ENCODE assay signal across 25 cellular contexts in genomic region chr4:138957302-138957701, GRCh38. TPM values are rescaled to one million over a fixed set of nuclear protein-coding genes. Genes with fewer than 3 reads are reported as not detected.
DNase-seq lines count a peak whose midpoint lies in the region; ATAC-seq, FAIRE-seq and TF ChIP-seq lines count a peak whose summit lies in the region.
"Had no signal": no experiment of that assay in that cellular context is flagged by ENCODE, and none has a peak within 500 bp of the region (broad histone marks: within the 10 kb centered on the region; RNA-seq: fewer than 3 reads in every experiment).

No MANE protein-coding gene starts in this region.

- H2AFZ ChIP-seq in HepG2 (ENCODE audit: low read length): no peak overlapping the region
- H2AFZ ChIP-seq: GM23248 had no signal

- H4K20me1 ChIP-seq in HepG2 (ENCODE audit: insufficient read depth, low read length): no peaks in the 10 kb centered on the region
- H4K20me1 ChIP-seq: BLaER1 had no signal

- H3K4me1 ChIP-seq in HepG2 (ENCODE audit: insufficient read depth, low read length) (no peaks in the 10 kb centered on the region), right lobe of liver (peaks cover 0 to 13% (median 0%) of the 10 kb centered on the region in 4 donors), neutrophil (ENCODE audit: control insufficient read depth in 1 of 2, insufficient read depth in 1 of 2, low read depth in 1 of 2, low read length in 1 of 2) (peaks cover 59 to 64% of the 10 kb centered on the region in 2 experiments), Peyer's patch (peaks cover 0 to 3% (median 0%) of the 10 kb centered on the region in 4 donors)
- H3K4me1 ChIP-seq: HAP-1 had no signal

- H3K27me3 ChIP-seq in HepG2 (ENCODE audit: control insufficient read depth in 1 of 2, insufficient read depth in 2 of 2, low read length in 2 of 2) (no peaks in the 10 kb centered on the region; a peak in 1 of 5 replicates), right lobe of liver (no peaks in the 10 kb centered on the region), neutrophil (no peaks in the 10 kb centered on the region), Peyer's patch (no peaks in the 10 kb centered on the region)
- H3K27me3 ChIP-seq: BLaER1 had no signal

- H3K27me3 Mint-ChIP-seq in dendritic cell treated with granulocyte-macrophage colony-stimulating factor and Interleukin-4, amounts not matched to agents 40 ng/mL and 50 ng/mL, for 4 days: no peaks in the 10 kb centered on the region
- H3K27me3 Mint-ChIP-seq: CD4-positive, alpha-beta T cell had no signal

- peak overlapping the region; percentile 40 for H3K27ac Mint-ChIP-seq in dendritic cell treated with granulocyte-macrophage colony-stimulating factor and Interleukin-4, amounts not matched to agents 40 ng/mL and 50 ng/mL, for 4 days
- H3K27ac Mint-ChIP-seq: B cell; CD4-positive, alpha-beta T cell; CD8-positive, alpha-beta memory T cell; HFFc6 had no signal

- 63% methylated on average over 7 of the region's 7 CpGs for WGBS in HepG2 (ENCODE audit: low lambda C conversion rate)
- 80% methylated on average over 6 of the region's 7 CpGs for WGBS in right lobe of liver (ENCODE audit: insufficient coverage, low coverage, low lambda C conversion rate, missing lambda C conversion rate)

- CTCF ChIA-PET in HepG2 (lab: Yijun Ruan, JAX; ENCODE audit: low intra/inter-chr PET ratio, low total read pairs): no interaction called here

- no peak for TF ChIP-seq CTCF in HepG2 (CRISPR knock-in tag; IDR thresholded peaks at IDR 0.05)
- TF ChIP-seq CTCF in right lobe of liver (IDR thresholded peaks at IDR 0.05): no peak
- no peak for TF ChIP-seq CTCF in neutrophil (IDR thresholded peaks at IDR 0.05)
- no peak for TF ChIP-seq CTCF in Peyer's patch (IDR thresholded peaks at IDR 0.05)

- no peaks in the 10 kb centered on the region for H3K79me2 ChIP-seq in HepG2 (ENCODE audit: insufficient read depth, low read length)

- H3K4me3 ChIP-seq in HepG2 (replicated peaks in 1 of 3; ENCODE audit: insufficient read depth in 1 of 3, low read depth in 2 of 3, low read length in 3 of 3) (no peak overlapping the region), right lobe of liver (no peak overlapping the region), neutrophil (ENCODE audit: low read depth in 1 of 2, low read length in 1 of 2) (no peak overlapping the region), Peyer's patch (no peak overlapping the region)
- H3K4me3 ChIP-seq: BLaER1, GM12878, GM23248, HAP-1 had no signal

- POLR2A ChIA-PET in HepG2 (lab: Yijun Ruan, JAX): no interaction called here

- ATAC-seq in HepG2 (no peak), right lobe of liver (no peak)
- ATAC-seq: GM12878 had no signal

- no peak overlapping the region for H3K9ac ChIP-seq in HepG2 (ENCODE audit: insufficient read depth, low read depth, low read length)
- H3K9ac ChIP-seq: BLaER1, GM23248 had no signal

- no peaks in the 10 kb centered on the region for H3K9me3 ChIP-seq in HepG2 (ENCODE audit: low read length)
- no peaks in the 10 kb centered on the region for H3K9me3 ChIP-seq in right lobe of liver
- H3K9me3 ChIP-seq in neutrophil: no peaks in the 10 kb centered on the region
- no peaks in the 10 kb centered on the region for H3K9me3 ChIP-seq in Peyer's patch
- H3K9me3 ChIP-seq: BLaER1, HAP-1 had no signal

- intact Hi-C loops in HepG2 (cut with micrococcal nuclease; ENCODE audit: unreplicated experiment) (no loop called here), right lobe of liver (cut with DNase I) (no loop called here)
- intact Hi-C loops in dendritic cell treated with granulocyte-macrophage colony-stimulating factor and Interleukin-4, amounts not matched to agents 40 ng/mL and 50 ng/mL, for 4 days (cut with micrococcal nuclease): no loop called here

- TF ChIP-seq POLR2A in HepG2 (IDR thresholded peaks at IDR 0.05; ENCODE audit: insufficient read depth in 1 of 2, low read depth in 2 of 2, low read length in 2 of 2): no peak
- no peak for TF ChIP-seq POLR2A in right lobe of liver (IDR thresholded peaks at IDR 0.05)
- TF ChIP-seq POLR2A in Peyer's patch (IDR thresholded peaks at IDR 0.05): no peak

- H3K9me3 Mint-ChIP-seq in dendritic cell treated with granulocyte-macrophage colony-stimulating factor and Interleukin-4, amounts not matched to agents 40 ng/mL and 50 ng/mL, for 4 days: no peaks in the 10 kb centered on the region
- H3K9me3 Mint-ChIP-seq: CD4-positive, alpha-beta T cell; CD8-positive, alpha-beta memory T cell; HFFc6 had no signal

- DNase-seq in HepG2 (ENCODE audit: low spot score): no peak
- DNase-seq in right lobe of liver: no peak
- DNase-seq in NCI-H2227 treated with DMSO at 0.1 percent for 48 hours (lab: John Stamatoyannopoulos, UW): no peak
- no peak for DNase-seq in RCC 7860 (ENCODE audit: low spot score)
- no peak for DNase-seq in Peyer's patch
- DNase-seq: CD4-positive, alpha-beta T cell; CD8-positive, alpha-beta memory T cell; DMS 273 treated with DMSO at 0.1 percent for 48 hours; DMS79; EL; GDM1; GM23248; HFFc6 had no signal

- no peak for TF ChIP-seq RAD21 in HepG2 (CRISPR knock-in tag; IDR thresholded peaks at IDR 0.05)

- H3K4me3 Mint-ChIP-seq in dendritic cell treated with granulocyte-macrophage colony-stimulating factor and Interleukin-4, amounts not matched to agents 40 ng/mL and 50 ng/mL, for 4 days: no peak overlapping the region
- H3K4me3 Mint-ChIP-seq: B cell; CD14-positive monocyte; CD4-positive, alpha-beta T cell; CD8-positive, alpha-beta memory T cell; HFFc6 had no signal

- no peaks in the 10 kb centered on the region for H3K36me3 Mint-ChIP-seq in dendritic cell treated with granulocyte-macrophage colony-stimulating factor and Interleukin-4, amounts not matched to agents 40 ng/mL and 50 ng/mL, for 4 days (ENCODE audit: low read depth)
- H3K36me3 Mint-ChIP-seq: CD14-positive monocyte; CD8-positive, alpha-beta memory T cell had no signal

- no TSS peak for BruUV-seq in HepG2 (replicated peaks; lab: Mats Ljungman, UMichigan)

- peaks cover 75% of the 10 kb centered on the region for H3K4me1 Mint-ChIP-seq in dendritic cell treated with granulocyte-macrophage colony-stimulating factor and Interleukin-4, amounts not matched to agents 40 ng/mL and 50 ng/mL, for 4 days (ENCODE audit: low read depth)
- H3K4me1 Mint-ChIP-seq: B cell had no signal

- no peak for TF ChIP-seq EP300 in HepG2 (IDR thresholded peaks at IDR 0.05; ENCODE audit: low read depth in 2 of 2, low read length in 2 of 2)
- no peak for TF ChIP-seq EP300 in HepG2 (CRISPR knock-in tag; IDR thresholded peaks at IDR 0.05; ENCODE audit: borderline replicate concordance)

- FAIRE-seq in HepG2 (lab: Jason Lieb, UNC): no peak
- no peak for FAIRE-seq in RCC 7860 (lab: Jason Lieb, UNC)
- FAIRE-seq: A204.1, D721Med, GM12878, GM19239, H54 had no signal

- no peaks in the 10 kb centered on the region for H3K36me3 ChIP-seq in HepG2 (replicated peaks in 1 of 2; ENCODE audit: control insufficient read depth in 1 of 2, insufficient read depth in 2 of 2, low read length in 2 of 2)
- H3K36me3 ChIP-seq in right lobe of liver: no peaks in the 10 kb centered on the region
- no peaks in the 10 kb centered on the region for H3K36me3 ChIP-seq in neutrophil
- no peaks in the 10 kb centered on the region for H3K36me3 ChIP-seq in Peyer's patch
- H3K36me3 ChIP-seq: BLaER1, HAP-1 had no signal

- in situ Hi-C loops in HepG2 (cut with HindIII; ENCODE audit: extremely low pct_ligation_motif_present, low pct_unique_long_range_greater_than_20kb): no loop called here

- no peak overlapping the region for H3K27ac ChIP-seq in HepG2 (ENCODE audit: extremely low read length, insufficient read depth, low read length)
- no peak overlapping the region for H3K27ac ChIP-seq in right lobe of liver
- H3K27ac ChIP-seq in neutrophil: peak overlapping the region; percentile 82
- H3K27ac ChIP-seq in Peyer's patch: no peak overlapping the region
- H3K27ac ChIP-seq: 22Rv1, BLaER1, GM23248 had no signal

- H3K4me2 ChIP-seq in HepG2 (ENCODE audit: low read depth, low read length): no peak overlapping the region
- H3K4me2 ChIP-seq: BLaER1 had no signal

TF ChIP-seq in HepG2, 621 proteins besides CTCF, POLR2A, EP300 and RAD21 (continues in another document):
- no peak for TF ChIP-seq ZNF615 (CRISPR knock-in tag; IDR thresholded peaks at IDR 0.05; ENCODE audit: borderline replicate concordance)

RNA-seq across cellular contexts. Expression of gene NOCT, which starts 58.3 kb away (rescaled TPM):
- total RNA-seq in HepG2 (2016; rRNA removed; fragmentation: Illumina TruSeq; extraction: Trizol) (11.0 and 13.1 TPM in 2 replicates), right lobe of liver (10 to 100 TPM in 3 of 6 experiments, 1 to 10 TPM in 3; 3.5 to 20.5 (median 9.7) TPM), Peyer's patch (10 to 100 TPM in 2 of 4 donors, 1 to 10 TPM in 2; 5.4 to 26.4 (median 11.0) TPM)
- 7.4 and 7.7 TPM in 2 replicates for total RNA-seq in HepG2 (2016; cell fraction: cytosol; rRNA removed; fragmentation: Illumina TruSeq; extraction: Trizol; ENCODE audit: low read depth)
- total RNA-seq in HepG2 (2016; cell fraction: insoluble cytoplasmic fraction; rRNA removed; fragmentation: Illumina TruSeq; extraction: Trizol): 10.6 and 11.4 TPM in 2 replicates
- total RNA-seq in HepG2 (2016; cell fraction: membrane; rRNA removed; fragmentation: Illumina TruSeq; extraction: Trizol): 8.1 and 8.3 TPM in 2 replicates
- total RNA-seq in HepG2 (2016; cell fraction: nucleus; rRNA removed; fragmentation: Illumina TruSeq; extraction: Trizol): 6.7 and 7.6 TPM in 2 replicates
- polyA plus RNA-seq in HepG2 (2011; rRNA removed): 3.5 and 3.6 TPM in 2 replicates
- polyA plus RNA-seq in HepG2 (2011; cell fraction: cytosol; rRNA removed): 1.7 and 1.8 TPM in 2 replicates
- polyA plus RNA-seq in HepG2 (2011; cell fraction: nucleus; rRNA removed): 3.6 and 4.8 TPM in 2 replicates
- polyA plus RNA-seq in HepG2 (2012): 5.3 and 6.0 TPM in 2 replicates
- 0.45 and 0.55 TPM in 2 replicates for polyA plus RNA-seq in HepG2 (2016; cell fraction: cytosol; fragmentation: Illumina TruSeq; extraction: Trizol; ENCODE audit: low read depth)
- 6.1 and 6.3 TPM in 2 replicates for polyA plus RNA-seq in HepG2 (2016; cell fraction: insoluble cytoplasmic fraction; fragmentation: Illumina TruSeq; extraction: Trizol; ENCODE audit: low read depth)
- 1.7 and 2.1 TPM in 2 replicates for polyA plus RNA-seq in HepG2 (2016; cell fraction: membrane; fragmentation: Illumina TruSeq; extraction: Trizol; ENCODE audit: low read depth)
- 7.9 and 8.0 TPM in 2 replicates for polyA plus RNA-seq in HepG2 (2016; cell fraction: nucleus; fragmentation: Illumina TruSeq; extraction: Trizol; ENCODE audit: insufficient read depth, low read depth)
- 9.5 and 10.1 TPM in 2 replicates for polyA minus RNA-seq in HepG2 (2011; rRNA and poly(A)+ RNA removed; ENCODE audit: low replicate concordance)
- polyA minus RNA-seq in HepG2 (2011; cell fraction: cytosol; rRNA and poly(A)+ RNA removed): 11.4 and 14.6 TPM in 2 replicates
- polyA minus RNA-seq in HepG2 (2011; cell fraction: nucleus; rRNA and poly(A)+ RNA removed): 6.4 and 12.3 TPM in 2 replicates
